Comparison of ENCODE assay signal across 1 cellular context in genomic region chr2:118752762-118753429, GRCh38.
TF ChIP-seq lines count a peak whose summit lies in the region.

No MANE protein-coding gene starts in this region.

TF ChIP-seq in K562, 482 proteins besides CTCF, POLR2A, EP300 and RAD21 (continued from another document):
- TF ChIP-seq, protein P1, sequence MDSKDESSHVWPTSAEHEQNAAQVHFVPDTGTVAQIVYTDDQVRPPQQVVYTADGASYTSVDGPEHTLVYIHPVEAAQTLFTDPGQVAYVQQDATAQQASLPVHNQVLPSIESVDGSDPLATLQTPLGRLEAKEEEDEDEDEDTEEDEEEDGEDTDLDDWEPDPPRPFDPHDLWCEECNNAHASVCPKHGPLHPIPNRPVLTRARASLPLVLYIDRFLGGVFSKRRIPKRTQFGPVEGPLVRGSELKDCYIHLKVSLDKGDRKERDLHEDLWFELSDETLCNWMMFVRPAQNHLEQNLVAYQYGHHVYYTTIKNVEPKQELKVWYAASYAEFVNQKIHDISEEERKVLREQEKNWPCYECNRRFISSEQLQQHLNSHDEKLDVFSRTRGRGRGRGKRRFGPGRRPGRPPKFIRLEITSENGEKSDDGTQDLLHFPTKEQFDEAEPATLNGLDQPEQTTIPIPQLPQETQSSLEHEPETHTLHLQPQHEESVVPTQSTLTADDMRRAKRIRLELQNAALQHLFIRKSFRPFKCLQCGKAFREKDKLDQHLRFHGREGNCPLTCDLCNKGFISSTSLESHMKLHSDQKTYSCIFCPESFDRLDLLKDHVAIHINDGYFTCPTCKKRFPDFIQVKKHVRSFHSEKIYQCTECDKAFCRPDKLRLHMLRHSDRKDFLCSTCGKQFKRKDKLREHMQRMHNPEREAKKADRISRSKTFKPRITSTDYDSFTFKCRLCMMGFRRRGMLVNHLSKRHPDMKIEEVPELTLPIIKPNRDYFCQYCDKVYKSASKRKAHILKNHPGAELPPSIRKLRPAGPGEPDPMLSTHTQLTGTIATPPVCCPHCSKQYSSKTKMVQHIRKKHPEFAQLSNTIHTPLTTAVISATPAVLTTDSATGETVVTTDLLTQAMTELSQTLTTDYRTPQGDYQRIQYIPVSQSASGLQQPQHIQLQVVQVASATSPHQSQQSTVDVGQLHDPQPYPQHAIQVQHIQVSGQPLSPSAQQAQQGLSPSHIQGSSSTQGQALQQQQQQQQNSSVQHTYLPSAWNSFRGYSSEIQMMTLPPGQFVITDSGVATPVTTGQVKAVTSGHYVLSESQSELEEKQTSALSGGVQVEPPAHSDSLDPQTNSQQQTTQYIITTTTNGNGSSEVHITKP (IDR thresholded peaks at IDR 0.05; ENCODE audit: partially characterized antibody): peak; percentile 68
- TF ChIP-seq CBFA2T2 (conservative IDR thresholded peaks at IDR 0.05) (peak; percentile 25; the same call in 1 of the 2 replicates), RNF2 (IDR thresholded peaks at IDR 0.05) (no peak), HNRNPLL (IDR thresholded peaks at IDR 0.05; ENCODE audit: low read depth, low read length, poor library complexity, severe bottlenecking) (no peak), MBD2 (IDR thresholded peaks at IDR 0.05; ENCODE audit: borderline replicate concordance, low read depth) (0 out of 2 replicates have a peak, but pooled peaks have one; percentile 21), HSF4 (CRISPR knock-in tag; IDR thresholded peaks at IDR 0.05; ENCODE audit: borderline replicate concordance) (no peak), HOMEZ (CRISPR knock-in tag; IDR thresholded peaks at IDR 0.05) (no peak), HOXB6 (CRISPR knock-in tag; IDR thresholded peaks at IDR 0.05; ENCODE audit: borderline replicate concordance) (no peak), RREB1 (CRISPR knock-in tag; IDR thresholded peaks at IDR 0.05) (no peak), NUFIP1 (IDR thresholded peaks at IDR 0.05; ENCODE audit: partially characterized antibody) (no peak), SPI1 (IDR thresholded peaks at IDR 0.05; ENCODE audit: borderline replicate concordance, low read depth, low read length) (no peak)
- TF ChIP-seq, protein P2, sequence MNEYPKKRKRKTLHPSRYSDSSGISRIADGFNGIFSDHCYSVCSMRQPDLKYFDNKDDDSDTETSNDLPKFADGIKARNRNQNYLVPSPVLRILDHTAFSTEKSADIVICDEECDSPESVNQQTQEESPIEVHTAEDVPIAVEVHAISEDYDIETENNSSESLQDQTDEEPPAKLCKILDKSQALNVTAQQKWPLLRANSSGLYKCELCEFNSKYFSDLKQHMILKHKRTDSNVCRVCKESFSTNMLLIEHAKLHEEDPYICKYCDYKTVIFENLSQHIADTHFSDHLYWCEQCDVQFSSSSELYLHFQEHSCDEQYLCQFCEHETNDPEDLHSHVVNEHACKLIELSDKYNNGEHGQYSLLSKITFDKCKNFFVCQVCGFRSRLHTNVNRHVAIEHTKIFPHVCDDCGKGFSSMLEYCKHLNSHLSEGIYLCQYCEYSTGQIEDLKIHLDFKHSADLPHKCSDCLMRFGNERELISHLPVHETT (CRISPR knock-in tag; conservative IDR thresholded peaks at IDR 0.05 in 1 of 2, IDR thresholded peaks at IDR 0.05 in 1 of 2): no peak
- TF ChIP-seq, protein P3, sequence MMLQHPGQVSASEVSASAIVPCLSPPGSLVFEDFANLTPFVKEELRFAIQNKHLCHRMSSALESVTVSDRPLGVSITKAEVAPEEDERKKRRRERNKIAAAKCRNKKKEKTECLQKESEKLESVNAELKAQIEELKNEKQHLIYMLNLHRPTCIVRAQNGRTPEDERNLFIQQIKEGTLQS (IDR thresholded peaks at IDR 0.05): no peak
- TF ChIP-seq, protein P3 (CRISPR knock-in tag; conservative IDR thresholded peaks at IDR 0.05): no peak
